ENCODE assay signal across 15 cellular contexts in genomic region chr12:82510386-82510785, GRCh38.
DNase-seq lines count a peak whose midpoint lies in the region; ATAC-seq and TF ChIP-seq lines count a peak whose summit lies in the region.
"Had no signal": no experiment of that assay in that cellular context is flagged by ENCODE, and none has a peak within 500 bp of the region (broad histone marks: within the 10 kb centered on the region; RNA-seq: fewer than 3 reads in every experiment).

No MANE protein-coding gene starts in this region.

- H3K4me3 ChIP-seq in SK-N-SH (ENCODE audit: low read depth in 2 of 2, low read length in 1 of 2) (no peak overlapping the region), MM.1S (ENCODE audit: low read length) (no peak overlapping the region)

- H3K36me3 ChIP-seq in SK-N-SH (replicated peaks in 1 of 2; ENCODE audit: control insufficient read depth in 1 of 2, insufficient read depth in 2 of 2, low read length in 1 of 2) (no peaks in the 10 kb centered on the region), MM.1S (replicated peaks; ENCODE audit: insufficient read depth, low read length) (no peaks in the 10 kb centered on the region)
- H3K36me3 ChIP-seq: BE2C had no signal

- H3K27ac ChIP-seq in SK-N-SH (ENCODE audit: low read depth in 2 of 2, low read length in 1 of 2), result no peak overlapping the region
- H3K27ac ChIP-seq in MM.1S (ENCODE audit: low read length), result no peak overlapping the region

- 76% methylated on average over 1 of the region's 1 CpG for WGBS in SK-N-SH (ENCODE audit: low lambda C conversion rate)

- no peak for ATAC-seq in SK-N-SH treated with all-trans-retinoic acid at 6 μM for 48 hours
- ATAC-seq: HepG2 had no signal

- H4K20me1 ChIP-seq in SK-N-SH (ENCODE audit: insufficient read depth), result no peaks in the 10 kb centered on the region
- no peaks in the 10 kb centered on the region for H4K20me1 ChIP-seq in MM.1S (ENCODE audit: insufficient read depth, low read length)

- no peak for TF ChIP-seq RAD21 in SK-N-SH (IDR thresholded peaks at IDR 0.05; ENCODE audit: low read length)

- DNase-seq in SK-N-SH (no peak), NCI-H2171 treated with DMSO at 0.1 percent for 48 hours (lab: John Stamatoyannopoulos, UW) (peak; percentile 35), dermis blood vessel endothelial cell (peak; percentile 36), pons (ENCODE audit: low spot score) (no peak), SK-N-DZ (ENCODE audit: low spot score) (no peak), MM.1S (no peak)
- DNase-seq: ACHN; BE2C; C1 segment of cervical spinal cord; Caco-2; CD4-positive, CD25-positive, alpha-beta regulatory T cell; CD8-positive, alpha-beta memory T cell; H9 had no signal

- H3K27me3 ChIP-seq in SK-N-SH (ENCODE audit: insufficient read depth) (no peaks in the 10 kb centered on the region), MM.1S (replicated peaks; ENCODE audit: insufficient read depth, low read length) (no peaks in the 10 kb centered on the region)
- H3K27me3 ChIP-seq: BE2C had no signal

- H3K9me2 ChIP-seq in SK-N-SH, result no peaks in the 10 kb centered on the region
- no peaks in the 10 kb centered on the region for H3K9me2 ChIP-seq in MM.1S (replicated peaks; ENCODE audit: insufficient read depth, low read length)

- H3K4me2 ChIP-seq in SK-N-SH, result no peak overlapping the region
- H3K4me2 ChIP-seq in MM.1S (ENCODE audit: low read depth, low read length), result no peak overlapping the region

- POLR2A ChIA-PET in SK-N-SH (lab: Yijun Ruan, JAX), result no interaction called here

- no peaks in the 10 kb centered on the region for H3K79me2 ChIP-seq in SK-N-SH (ENCODE audit: insufficient read depth)
- H3K79me2 ChIP-seq in MM.1S (ENCODE audit: low read length), result no peaks in the 10 kb centered on the region

- TF ChIP-seq CTCF in SK-N-SH (IDR thresholded peaks at IDR 0.05) (no peak), MM.1S (IDR thresholded peaks at IDR 0.05; ENCODE audit: low read length) (no peak)

- no peaks in the 10 kb centered on the region for H3K9me3 ChIP-seq in SK-N-SH
- H3K9me3 ChIP-seq in MM.1S (replicated peaks; ENCODE audit: insufficient read depth, low read length), result no peaks in the 10 kb centered on the region
- H3K9me3 ChIP-seq: BE2C, Caco-2 had no signal

- H3K9ac ChIP-seq in SK-N-SH (no peak overlapping the region), MM.1S (ENCODE audit: low read length) (no peak overlapping the region)

- no peak for TF ChIP-seq EP300 in SK-N-SH (IDR thresholded peaks at IDR 0.05; ENCODE audit: borderline replicate concordance in 1 of 2, low read depth in 1 of 2, low read length in 1 of 2)

- CTCF ChIA-PET in SK-N-SH (lab: Yijun Ruan, JAX), result no interaction called here

- H3K4me1 ChIP-seq in SK-N-SH (ENCODE audit: control insufficient read depth in 1 of 2, insufficient read depth in 2 of 2, low read depth in 1 of 2, low read length in 1 of 2) (no peaks in the 10 kb centered on the region; a peak in 1 of 4 replicates), MM.1S (ENCODE audit: low read length) (no peaks in the 10 kb centered on the region)
- H3K4me1 ChIP-seq: BE2C, Caco-2 had no signal

- H3F3A ChIP-seq in SK-N-SH (replicated peaks; ENCODE audit: insufficient read depth) (no peaks in the 10 kb centered on the region), MM.1S (ENCODE audit: insufficient read depth, low read length) (no peaks in the 10 kb centered on the region)

- H2AFZ ChIP-seq in SK-N-SH (ENCODE audit: low read depth), result no peak overlapping the region
- no peak overlapping the region for H2AFZ ChIP-seq in MM.1S (ENCODE audit: low read length)

TF ChIP-seq in SK-N-SH treated with all-trans-retinoic acid at 6 μM for 48 hours, 23 proteins besides CTCF, POLR2A, EP300 and RAD21:
- TF ChIP-seq PATZ1 (CRISPR knock-in tag; IDR thresholded peaks at IDR 0.05; ENCODE audit: borderline replicate concordance) (no peak), ISL1 (CRISPR knock-in tag; IDR thresholded peaks at IDR 0.05) (peak; percentile 42; the same call in 1 of the 2 replicates)

TF ChIP-seq in SK-N-SH, 30 proteins besides CTCF, POLR2A, EP300 and RAD21:
- TF ChIP-seq GATA2 (CRISPR knock-in tag; IDR thresholded peaks at IDR 0.05) (no peak), JUND (IDR thresholded peaks at IDR 0.05) (no peak), TEAD4 (IDR thresholded peaks at IDR 0.05; ENCODE audit: borderline replicate concordance, insufficient read depth) (no peak), REST (IDR thresholded peaks at IDR 0.05; ENCODE audit: low read depth, low read length) (no peak)

Comparison
In these comparisons a context has a peak if more than half of its experiments do, and no peak if none do; other contexts are left out.
1. DNase-seq: peak in NCI-H2171 treated with DMSO at 0.1 percent for 48 hours (single experiment) and dermis blood vessel endothelial cell (single experiment); none in SK-N-SH (single experiment), pons (single experiment), SK-N-DZ (single experiment) and MM.1S (single experiment).